8 cellular contexts compared by ENCODE assay signal in genomic region chr7:2709553-2710165, GRCh38. TPM values are rescaled to one million over a fixed set of nuclear protein-coding genes. Genes with fewer than 3 reads are reported as not detected.
DNase-seq lines count a peak whose midpoint lies in the region; ATAC-seq and TF ChIP-seq lines count a peak whose summit lies in the region.

No MANE protein-coding gene starts in this region.

- H3K27me3 ChIP-seq in BE2C, result no peaks in the 10 kb centered on the region
- H3K27me3 ChIP-seq in PC-3 (ENCODE audit: low read length), result no peaks in the 10 kb centered on the region

- no peaks in the 10 kb centered on the region for H4K20me1 ChIP-seq in PC-3 (ENCODE audit: low read length)

- POLR2A ChIA-PET in PC-3 (lab: Charles Lee; ENCODE audit: unreplicated experiment), result no interaction called here

- no peaks in the 10 kb centered on the region for H3K9me2 ChIP-seq in PC-3 (replicated peaks; ENCODE audit: low read length)

- ATAC-seq in GM19043 (IDR thresholded peaks at IDR 0.05; ENCODE audit: low read depth, unreplicated experiment), result peak; percentile 70
- ATAC-seq in HG03159 (IDR thresholded peaks at IDR 0.05; ENCODE audit: unreplicated experiment), result peak; percentile 75
- ATAC-seq in PC-3, result peak; percentile 89

- TF ChIP-seq CTCF in BE2C (IDR thresholded peaks at IDR 0.05; ENCODE audit: low read depth, low read length), result peak; percentile 74
- TF ChIP-seq CTCF in PC-3 (conservative IDR thresholded peaks at IDR 0.05; ENCODE audit: low read depth, low read length), result peak; percentile 85

- no peak overlapping the region for H2AFZ ChIP-seq in PC-3 (ENCODE audit: low read length)

- no peaks in the 10 kb centered on the region for H3F3A ChIP-seq in PC-3 (ENCODE audit: low read length, unreplicated experiment)

- H3K4me3 ChIP-seq in BE2C (ENCODE audit: low read depth, low read length), result no peak overlapping the region
- no peak overlapping the region for H3K4me3 ChIP-seq in PC-3 (ENCODE audit: low read length)

- H3K9me3 ChIP-seq in BE2C, result no peaks in the 10 kb centered on the region
- no peaks in the 10 kb centered on the region for H3K9me3 ChIP-seq in PC-3 (ENCODE audit: low read length)

- no peak overlapping the region for H3K27ac ChIP-seq in PC-3 (ENCODE audit: low read length)

- no peak overlapping the region for H3K9ac ChIP-seq in PC-3 (ENCODE audit: low read length)

- H3K4me2 ChIP-seq in PC-3 (ENCODE audit: low read length), result no peak overlapping the region

- H3K79me2 ChIP-seq in PC-3 (ENCODE audit: low read length), result no peaks in the 10 kb centered on the region

- intact Hi-C loops in PC-3 (cut with micrococcal nuclease) (no loop called here), posterior cingulate gyrus (cut with DNase I) (loop anchor here (1.0 to 2.0 kb wide), 2 partner anchors 38 to 143 kb away; no protein-coding TSS in a partner anchor)

- no TSS peak for BruUV-seq in PC-3 (replicated peaks; lab: Mats Ljungman, UMichigan)

- DNase-seq in BE2C, result peak; percentile 71
- DNase-seq in PC-3, result peak; percentile 63
- peak; percentile 45 for DNase-seq in activated gamma-delta T cell (lab: John Stamatoyannopoulos, UW)
- peak; percentile 57 for DNase-seq in globus pallidus (ENCODE audit: low spot score)
- DNase-seq in posterior cingulate gyrus, result peak in 9 of 10 donors; percentile 36 to 97 (median 66)
- DNase-seq in ureter (ENCODE audit: low spot score), result peak; percentile 69

- CTCF ChIA-PET in PC-3 (lab: Charles Lee), result interaction anchor here (0.5 to 1.5 kb wide), 6 partner anchors 10 to 277 kb away, joined by 3 to 7 read pairs (median 4); no protein-coding TSS in a partner anchor

- H3K36me3 ChIP-seq in BE2C, result no peaks in the 10 kb centered on the region
- no peaks in the 10 kb centered on the region for H3K36me3 ChIP-seq in PC-3 (ENCODE audit: low read depth, low read length)

- no peaks in the 10 kb centered on the region for H3K4me1 ChIP-seq in BE2C
- no peaks in the 10 kb centered on the region for H3K4me1 ChIP-seq in PC-3 (ENCODE audit: insufficient read depth, low read length)

RNA-seq across cellular contexts. Expression of gene AMZ1, which starts 21.7 kb away (rescaled TPM):
- polyA plus RNA-seq in BE2C (2012; ENCODE audit: insufficient read depth, insufficient read length, low read depth), result 2.3 TPM
- total RNA-seq in PC-3 (2014; rRNA removed), result 0.75 TPM in 1 of 2 replicates, not detected in the other
- total RNA-seq in ureter, result 0.23 TPM
